20 cellular contexts compared by ENCODE assay signal in genomic region chr9:33185406-33185805, GRCh38. TPM values are rescaled to one million over a fixed set of nuclear protein-coding genes. Genes with fewer than 3 reads are reported as not detected.
A peak's percentile ranks its signal among the peaks of the same experiment; 100 is the strongest.
DNase-seq lines count a peak whose midpoint lies in the region; FAIRE-seq and TF ChIP-seq lines count a peak whose summit lies in the region.
"Had no signal": no experiment of that assay in that cellular context is flagged by ENCODE, and none has a peak within 500 bp of the region (broad histone marks: within the 10 kb centered on the region; RNA-seq: fewer than 3 reads in every experiment).

No MANE protein-coding gene starts in this region.

- H2AFZ ChIP-seq in astrocyte (ENCODE audit: low read depth, low read length): no peak overlapping the region
- peak overlapping the region; percentile 6 for H2AFZ ChIP-seq in keratinocyte (ENCODE audit: control insufficient read depth, low read length)
- no peak overlapping the region for H2AFZ ChIP-seq in smooth muscle cell (ENCODE audit: low read depth)

- WGBS in smooth muscle cell (ENCODE audit: low lambda C conversion rate): 87% methylated on average over 11 of the region's 11 CpGs

- H3K9me3 ChIP-seq in astrocyte (ENCODE audit: insufficient read depth, low read depth, low read length) (no peaks in the 10 kb centered on the region), keratinocyte (ENCODE audit: control insufficient read depth, low read depth, low read length) (no peaks in the 10 kb centered on the region), smooth muscle cell (replicated peaks; ENCODE audit: low read depth) (no peaks in the 10 kb centered on the region)
- H3K9me3 ChIP-seq: BLaER1 treated with 17β-estradiol and CSF1 and Interleukin-3, amounts not matched to agents 10 nM and 100 nM had no signal

- H3K36me3 ChIP-seq in astrocyte (ENCODE audit: insufficient read depth, low read length) (no peaks in the 10 kb centered on the region), keratinocyte (ENCODE audit: control insufficient read depth in 2 of 2, extremely low read depth in 1 of 2, insufficient read depth in 2 of 2, low read length in 2 of 2) (no peaks in the 10 kb centered on the region), smooth muscle cell (ENCODE audit: low read depth) (no peaks in the 10 kb centered on the region)
- H3K36me3 ChIP-seq: BLaER1 treated with 17β-estradiol and CSF1 and Interleukin-3, amounts not matched to agents 10 nM and 100 nM had no signal

- H3K36me3 Mint-ChIP-seq in activated CD4-positive, alpha-beta memory T cell treated with anti-CD3 and anti-CD28 coated beads for 36 hours: no peaks in the 10 kb centered on the region
- H3K36me3 Mint-ChIP-seq in activated CD4-positive, alpha-beta memory T cell treated with anti-CD3 and anti-CD28 coated beads, Interleukin-2, amount 10 ng/mL, durations not matched to agents 7 days and 5 days (ENCODE audit: low read depth): no peaks in the 10 kb centered on the region
- no peaks in the 10 kb centered on the region for H3K36me3 Mint-ChIP-seq in astrocyte (ENCODE audit: low read depth, unreplicated experiment)

- no peaks in the 10 kb centered on the region for H3K9me1 ChIP-seq in keratinocyte (ENCODE audit: control insufficient read depth, extremely low read depth, insufficient read depth, low read length)

- H3K4me1 ChIP-seq in astrocyte (ENCODE audit: insufficient read depth, low read length) (peaks cover 13% of the 10 kb centered on the region), keratinocyte (ENCODE audit: control insufficient read depth, extremely low read depth, insufficient read depth, low read length) (peaks cover 57% of the 10 kb centered on the region), smooth muscle cell (ENCODE audit: low read depth) (peaks cover 13% of the 10 kb centered on the region)

- no peak for DNase-seq in activated CD4-positive, alpha-beta memory T cell treated with anti-CD3 and anti-CD28 coated beads for 36 hours
- no peak for DNase-seq in activated CD4-positive, alpha-beta memory T cell treated with anti-CD3 and anti-CD28 coated beads, Interleukin-2, amount 10 ng/mL, durations not matched to agents 7 days and 5 days
- no peak for DNase-seq in astrocyte (ENCODE audit: low read depth)
- DNase-seq in keratinocyte (ENCODE audit: low read depth, low spot score): no peak
- DNase-seq in smooth muscle cell (lab: John Stamatoyannopoulos, UW; ENCODE audit: unreplicated experiment): no peak
- DNase-seq in DMS53 treated with DMSO at 0.1 percent for 48 hours (lab: John Stamatoyannopoulos, UW; ENCODE audit: unreplicated experiment): no peak
- DNase-seq in posterior vena cava (ENCODE audit: low spot score): no peak
- no peak for DNase-seq in epidermal melanocyte (ENCODE audit: insufficient read length, low spot score)
- DNase-seq: CD8-positive, alpha-beta memory T cell; GF-D8; KBM-7; NCI-H1048; NCI-H524 treated with DMSO at 0.1 percent for 48 hours; SHP77 had no signal

- H3K27me3 ChIP-seq in astrocyte (ENCODE audit: insufficient read depth, low read length) (peaks cover 7% of the 10 kb centered on the region), keratinocyte (ENCODE audit: control insufficient read depth, extremely low read depth, insufficient read depth, low read length) (no peaks in the 10 kb centered on the region), smooth muscle cell (ENCODE audit: low read depth) (no peaks in the 10 kb centered on the region)
- H3K27me3 ChIP-seq: BLaER1 treated with 17β-estradiol and CSF1 and Interleukin-3, amounts not matched to agents 10 nM and 100 nM had no signal

- FAIRE-seq in astrocyte (lab: Jason Lieb, UNC) (no peak), keratinocyte (lab: Jason Lieb, UNC) (no peak)
- FAIRE-seq: GM12891, GM18507 had no signal

- H3F3A ChIP-seq in smooth muscle cell (ENCODE audit: low read depth): peaks cover 15% of the 10 kb centered on the region

- no peaks in the 10 kb centered on the region for H3K79me2 ChIP-seq in astrocyte (ENCODE audit: insufficient read depth, low read length)
- H3K79me2 ChIP-seq in keratinocyte (ENCODE audit: control insufficient read depth, insufficient read depth, low read length): no peaks in the 10 kb centered on the region
- H3K79me2 ChIP-seq in smooth muscle cell (ENCODE audit: low read depth): no peaks in the 10 kb centered on the region

- no peak overlapping the region for H3K4me3 Mint-ChIP-seq in activated CD4-positive, alpha-beta memory T cell treated with anti-CD3 and anti-CD28 coated beads for 36 hours
- H3K4me3 Mint-ChIP-seq in activated CD4-positive, alpha-beta memory T cell treated with anti-CD3 and anti-CD28 coated beads, Interleukin-2, amount 10 ng/mL, durations not matched to agents 7 days and 5 days: no peak overlapping the region
- no peak overlapping the region for H3K4me3 Mint-ChIP-seq in astrocyte (ENCODE audit: unreplicated experiment)
- H3K4me3 Mint-ChIP-seq: CD8-positive, alpha-beta memory T cell had no signal

- H4K20me1 ChIP-seq in astrocyte (ENCODE audit: insufficient read depth, low read length) (no peaks in the 10 kb centered on the region), keratinocyte (ENCODE audit: control insufficient read depth, extremely low read depth, insufficient read depth, low read length) (no peaks in the 10 kb centered on the region), smooth muscle cell (ENCODE audit: low read depth) (no peaks in the 10 kb centered on the region)
- H4K20me1 ChIP-seq: BLaER1 treated with 17β-estradiol and CSF1 and Interleukin-3, amounts not matched to agents 10 nM and 100 nM had no signal

- H3K4me3 ChIP-seq in astrocyte (ENCODE audit: insufficient read depth, low read depth, low read length) (no peak overlapping the region), keratinocyte (ENCODE audit: control insufficient read depth in 2 of 3, extremely low read depth in 1 of 3, insufficient read depth in 2 of 3, low read depth in 1 of 3, low read length in 3 of 3) (no peak overlapping the region), smooth muscle cell (no peak overlapping the region)
- H3K4me3 ChIP-seq: BLaER1 treated with 17β-estradiol and CSF1 and Interleukin-3, amounts not matched to agents 10 nM and 100 nM had no signal

- peaks cover 8% of the 10 kb centered on the region for H3K27me3 Mint-ChIP-seq in activated CD4-positive, alpha-beta memory T cell treated with anti-CD3 and anti-CD28 coated beads for 36 hours
- H3K27me3 Mint-ChIP-seq in activated CD4-positive, alpha-beta memory T cell treated with anti-CD3 and anti-CD28 coated beads, Interleukin-2, amount 10 ng/mL, durations not matched to agents 7 days and 5 days: peaks cover 14% of the 10 kb centered on the region
- H3K27me3 Mint-ChIP-seq in astrocyte (ENCODE audit: low read depth, unreplicated experiment): peaks cover 10% of the 10 kb centered on the region

- intact Hi-C loops in activated CD4-positive, alpha-beta memory T cell treated with anti-CD3 and anti-CD28 coated beads for 36 hours (cut with micrococcal nuclease): no loop called here
- intact Hi-C loops in posterior vena cava (cut with DNase I): no loop called here

- CTCF ChIA-PET in activated CD4-positive, alpha-beta memory T cell treated with anti-CD3 and anti-CD28 coated beads for 36 hours (lab: Charles Lee): interaction anchor here (1.2 kb wide), 1 partner anchor 105 kb away, joined by 3 read pairs; no protein-coding TSS in a partner anchor
- CTCF ChIA-PET in activated CD4-positive, alpha-beta memory T cell treated with anti-CD3 and anti-CD28 coated beads, Interleukin-2, amount 10 ng/mL, durations not matched to agents 7 days and 5 days (lab: Charles Lee): interaction anchor here (1.2 to 1.3 kb wide), 2 partner anchors 10 kb away, joined by 3 to 6 read pairs; no protein-coding TSS in a partner anchor

- POLR2A ChIA-PET in activated CD4-positive, alpha-beta memory T cell treated with anti-CD3 and anti-CD28 coated beads for 36 hours (lab: Charles Lee): no interaction called here
- POLR2A ChIA-PET in activated CD4-positive, alpha-beta memory T cell treated with anti-CD3 and anti-CD28 coated beads, Interleukin-2, amount 10 ng/mL, durations not matched to agents 7 days and 5 days (lab: Charles Lee): interaction anchor here (1.3 kb wide), 1 partner anchor 18 kb away, joined by 4 read pairs; the partner anchor contains the start of gene B4GALT1

- H3K9ac ChIP-seq in astrocyte (ENCODE audit: low read length): no peak overlapping the region
- peak overlapping the region; percentile 58 for H3K9ac ChIP-seq in keratinocyte (ENCODE audit: control insufficient read depth, extremely low read depth, insufficient read depth, low read length)
- no peak overlapping the region for H3K9ac ChIP-seq in smooth muscle cell (ENCODE audit: low read depth)
- H3K9ac ChIP-seq: BLaER1 treated with 17β-estradiol and CSF1 and Interleukin-3, amounts not matched to agents 10 nM and 100 nM had no signal

- TF ChIP-seq CTCF in astrocyte (IDR thresholded peaks at IDR 0.05; ENCODE audit: insufficient read depth, low read depth, low read length): no peak
- no peak for TF ChIP-seq CTCF in keratinocyte (optimal IDR thresholded peaks at IDR 0.05 in 1 of 3, IDR thresholded peaks at IDR 0.05 in 1 of 3, conservative IDR thresholded peaks at IDR 0.05 in 1 of 3; ENCODE audit: extremely low read depth in 1 of 3, insufficient read depth in 2 of 3, low read length in 3 of 3)
- no peak for TF ChIP-seq CTCF in smooth muscle cell (IDR thresholded peaks at IDR 0.05; ENCODE audit: borderline replicate concordance, insufficient read depth, poor library complexity, severe bottlenecking)

- dilution Hi-C loops in keratinocyte (cut with MboI; ENCODE audit: extremely low pct_ligation_motif_present, low sequenced_read_pairs): no loop called here

- no peak overlapping the region for H3K27ac ChIP-seq in astrocyte (ENCODE audit: low read depth, low read length)
- H3K27ac ChIP-seq in keratinocyte (ENCODE audit: control insufficient read depth, insufficient read depth, low read length): peak overlapping the region; percentile 85
- peak overlapping the region; percentile 12 for H3K27ac ChIP-seq in smooth muscle cell (ENCODE audit: low read depth)
- H3K27ac ChIP-seq: 22Rv1; BLaER1 treated with 17β-estradiol and CSF1 and Interleukin-3, amounts not matched to agents 10 nM and 100 nM had no signal

- no peaks in the 10 kb centered on the region for H3K9me3 Mint-ChIP-seq in activated CD4-positive, alpha-beta memory T cell treated with anti-CD3 and anti-CD28 coated beads for 36 hours
- no peaks in the 10 kb centered on the region for H3K9me3 Mint-ChIP-seq in activated CD4-positive, alpha-beta memory T cell treated with anti-CD3 and anti-CD28 coated beads, Interleukin-2, amount 10 ng/mL, durations not matched to agents 7 days and 5 days
- H3K9me3 Mint-ChIP-seq in astrocyte (ENCODE audit: unreplicated experiment): no peaks in the 10 kb centered on the region
- H3K9me3 Mint-ChIP-seq: CD8-positive, alpha-beta memory T cell had no signal

- peaks cover 10% of the 10 kb centered on the region for H3K4me1 Mint-ChIP-seq in activated CD4-positive, alpha-beta memory T cell treated with anti-CD3 and anti-CD28 coated beads for 36 hours (ENCODE audit: low read depth)
- no peaks in the 10 kb centered on the region for H3K4me1 Mint-ChIP-seq in activated CD4-positive, alpha-beta memory T cell treated with anti-CD3 and anti-CD28 coated beads, Interleukin-2, amount 10 ng/mL, durations not matched to agents 7 days and 5 days
- peaks cover 17% of the 10 kb centered on the region for H3K4me1 Mint-ChIP-seq in astrocyte (ENCODE audit: low read depth, unreplicated experiment)
- H3K4me1 Mint-ChIP-seq: CD8-positive, alpha-beta memory T cell had no signal

- H3K4me2 ChIP-seq in astrocyte (ENCODE audit: low read length) (no peak overlapping the region), keratinocyte (ENCODE audit: control insufficient read depth, extremely low read depth, insufficient read depth, low read depth, low read length) (peak overlapping the region; percentile 43), smooth muscle cell (no peak overlapping the region)

- H3K27ac Mint-ChIP-seq in activated CD4-positive, alpha-beta memory T cell treated with anti-CD3 and anti-CD28 coated beads for 36 hours: peak overlapping the region; percentile 57
- H3K27ac Mint-ChIP-seq in activated CD4-positive, alpha-beta memory T cell treated with anti-CD3 and anti-CD28 coated beads, Interleukin-2, amount 10 ng/mL, durations not matched to agents 7 days and 5 days: no peak overlapping the region
- peak overlapping the region; percentile 9 for H3K27ac Mint-ChIP-seq in astrocyte (ENCODE audit: unreplicated experiment)

RNA-seq across cellular contexts. Expression of gene B4GALT1, which starts 18.3 kb away (rescaled TPM):
- 10 to 100 TPM; 76.6 to 78.0 TPM for total RNA-seq in activated CD4-positive, alpha-beta memory T cell treated with anti-CD3 and anti-CD28 coated beads for 36 hours
- total RNA-seq in activated CD4-positive, alpha-beta memory T cell treated with anti-CD3 and anti-CD28 coated beads, Interleukin-2, amount 10 ng/mL, durations not matched to agents 7 days and 5 days: 10 to 100 TPM; 69.2 to 70.8 TPM
- total RNA-seq in astrocyte (93.1 and 103 TPM in 2 replicates), smooth muscle cell (46.9 and 56.3 TPM in 2 replicates), posterior vena cava (100 to 1,000 TPM in 1 of 2 donors, 10 to 100 TPM in 1; 76.8 to 107 TPM)
- polyA plus RNA-seq in keratinocyte (54.3 to 82.9 TPM (median 55.1 TPM) in 3 replicates), smooth muscle cell (49.2 and 49.3 TPM in 2 replicates)
- 9.5 TPM for polyA plus RNA-seq in keratinocyte (2011; ENCODE audit: low read depth)
- polyA plus RNA-seq in keratinocyte (2011; cell fraction: cytosol; rRNA removed): 57.6 and 65.9 TPM in 2 replicates
- 114 and 120 TPM in 2 replicates for polyA plus RNA-seq in keratinocyte (2011; cell fraction: nucleus; rRNA removed)
- polyA plus RNA-seq in keratinocyte (2012; ENCODE audit: low replicate concordance): 60.2 and 84.0 TPM in 2 replicates
- 112 to 184 TPM (median 118 TPM) in 3 replicates for polyA minus RNA-seq in keratinocyte
- polyA minus RNA-seq in keratinocyte (2011; cell fraction: cytosol; rRNA and poly(A)+ RNA removed): 89.8 TPM
- 109 and 160 TPM in 2 replicates for polyA minus RNA-seq in keratinocyte (2011; cell fraction: nucleus; rRNA and poly(A)+ RNA removed)

RNA-seq across cellular contexts. Expression of gene SPINK4, which starts 54.6 kb away (rescaled TPM):
- not detected for total RNA-seq in activated CD4-positive, alpha-beta memory T cell treated with anti-CD3 and anti-CD28 coated beads for 36 hours
- not detected for total RNA-seq in activated CD4-positive, alpha-beta memory T cell treated with anti-CD3 and anti-CD28 coated beads, Interleukin-2, amount 10 ng/mL, durations not matched to agents 7 days and 5 days
- not detected in 2 replicates for total RNA-seq in astrocyte
- 0.85 TPM in 1 of 3 replicates, not detected in the others for polyA plus RNA-seq in keratinocyte
- not detected for polyA plus RNA-seq in keratinocyte (2011; ENCODE audit: low read depth)
- not detected in 2 replicates for polyA plus RNA-seq in keratinocyte (2011; cell fraction: cytosol; rRNA removed)
- polyA plus RNA-seq in keratinocyte (2011; cell fraction: nucleus; rRNA removed): not detected in 2 replicates
- polyA plus RNA-seq in keratinocyte (2012; ENCODE audit: low replicate concordance): 3.1 TPM in 1 of 2 replicates, not detected in the other
- polyA minus RNA-seq in keratinocyte: not detected in 3 replicates
- 26.5 TPM for polyA minus RNA-seq in keratinocyte (2011; cell fraction: cytosol; rRNA and poly(A)+ RNA removed)
- polyA minus RNA-seq in keratinocyte (2011; cell fraction: nucleus; rRNA and poly(A)+ RNA removed): 3.7 and 5.7 TPM in 2 replicates
- total RNA-seq in smooth muscle cell: not detected in 2 replicates
- polyA plus RNA-seq in smooth muscle cell: not detected in 2 replicates
- not detected for total RNA-seq in posterior vena cava
- total RNA-seq: CD8-positive, alpha-beta memory T cell; Daoy; M059J had no signal
- polyA plus RNA-seq: CD8-positive, alpha-beta memory T cell had no signal
